Comparison of ENCODE assay signal across 1 cellular context in the genomic region with DNA sequence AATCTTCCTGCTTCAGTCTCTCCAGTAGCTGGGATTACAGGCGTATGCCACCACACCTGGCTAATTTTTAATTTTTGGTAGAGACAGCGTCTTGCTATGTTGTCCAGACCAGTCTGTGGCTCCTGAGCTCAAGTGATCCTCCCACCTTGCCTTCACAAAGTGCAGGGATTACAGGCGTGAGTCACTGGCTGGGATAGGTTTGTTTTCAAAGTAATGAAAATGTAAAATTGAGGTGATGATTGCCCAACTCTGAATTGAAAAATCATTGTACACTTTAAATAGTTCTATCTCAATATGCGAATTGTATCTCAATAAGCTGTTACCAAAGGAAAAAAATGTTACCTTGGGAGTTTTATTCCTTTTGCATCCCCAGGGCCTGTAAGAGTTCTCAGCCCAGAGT.
TF ChIP-seq lines count a peak whose summit lies in the region.

No MANE protein-coding gene starts in this region.

TF ChIP-seq in HepG2, 621 proteins besides CTCF, POLR2A, EP300 and RAD21:
- TF ChIP-seq TFE3 (CRISPR knock-in tag; IDR thresholded peaks at IDR 0.05) = no peak
- 0 out of 2 replicates have a peak, but pooled peaks have one; percentile 16 for TF ChIP-seq FOSL2 (CRISPR knock-in tag; IDR thresholded peaks at IDR 0.05)
- TF ChIP-seq HNRNPK (IDR thresholded peaks at IDR 0.05; ENCODE audit: low read depth, low read length, poor library complexity, severe bottlenecking) = peak; percentile 5
- no peak for TF ChIP-seq ZNF619 (CRISPR knock-in tag; IDR thresholded peaks at IDR 0.05)
- no peak for TF ChIP-seq CBX5 (CRISPR knock-in tag; IDR thresholded peaks at IDR 0.05; ENCODE audit: borderline replicate concordance)
- peak; percentile 91 for TF ChIP-seq ZNF121 (CRISPR knock-in tag; IDR thresholded peaks at IDR 0.05)
- peak; percentile 5; the same call in 1 of the 2 replicates for TF ChIP-seq CEBPB (IDR thresholded peaks at IDR 0.05; ENCODE audit: borderline replicate concordance, low read depth, low read length)
